In the genomic region with DNA sequence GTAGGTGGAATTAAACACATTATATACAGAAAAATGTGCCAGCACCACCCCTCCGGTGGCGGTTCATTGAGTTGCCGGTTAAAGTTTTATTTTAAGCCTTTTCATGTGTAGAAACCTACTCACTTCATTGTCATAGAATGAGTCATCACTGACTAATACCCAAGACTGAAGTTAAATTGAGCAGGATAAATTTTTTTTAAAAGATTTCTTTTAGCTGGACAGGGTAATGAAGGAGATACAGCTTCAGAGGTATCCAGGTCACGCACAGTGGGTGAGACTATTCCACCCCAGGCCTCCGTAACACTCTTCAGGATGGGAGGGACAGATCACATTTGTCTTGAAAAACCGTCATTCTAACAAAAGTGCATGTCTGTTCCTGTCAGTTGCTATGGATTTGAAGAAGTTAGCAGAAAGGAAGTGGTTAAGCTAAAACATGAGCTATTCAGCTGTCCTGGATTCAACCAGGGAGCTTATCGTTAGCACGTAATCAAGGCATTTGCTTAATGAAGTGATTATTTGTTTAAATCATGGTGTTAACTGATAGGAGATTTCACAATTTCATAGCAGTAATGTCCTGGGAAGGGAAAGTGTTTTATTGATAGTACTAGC, we compare ENCODE assay signal across 1 cellular context.
TF ChIP-seq lines count a peak whose summit lies in the region.

No MANE protein-coding gene starts in this region.

TF ChIP-seq in GM12878, 131 proteins besides CTCF, POLR2A, EP300 and RAD21 (continues in another document):
- TF ChIP-seq EGR1 (IDR thresholded peaks at IDR 0.05; ENCODE audit: borderline replicate concordance in 1 of 2, low read depth in 2 of 2, low read length in 2 of 2), result no peak
- peak; percentile 52; the same call in 1 of the 2 replicates for TF ChIP-seq BMI1 (IDR thresholded peaks at IDR 0.05; ENCODE audit: borderline replicate concordance)
- TF ChIP-seq HCFC1 (IDR thresholded peaks at IDR 0.05; ENCODE audit: low read length), result no peak
- no peak for TF ChIP-seq SUZ12 (IDR thresholded peaks at IDR 0.05; ENCODE audit: unreplicated experiment)
- no peak for TF ChIP-seq KDM1A (IDR thresholded peaks at IDR 0.05; ENCODE audit: borderline replicate concordance)
- no peak for TF ChIP-seq ZZZ3 (IDR thresholded peaks at IDR 0.05; ENCODE audit: control insufficient read depth, insufficient read length, low read depth)
- TF ChIP-seq MTA2 (IDR thresholded peaks at IDR 0.05; ENCODE audit: low read depth), result peak; percentile 85
- TF ChIP-seq ASH2L (IDR thresholded peaks at IDR 0.05; ENCODE audit: borderline replicate concordance, low read depth), result no peak
- TF ChIP-seq RELB (IDR thresholded peaks at IDR 0.05; ENCODE audit: low read depth), result peak; percentile 63; the same call in 1 of the 2 replicates
- TF ChIP-seq SUPT20H (IDR thresholded peaks at IDR 0.05; ENCODE audit: borderline replicate concordance, control insufficient read depth, low read depth, low read length), result no peak
- TF ChIP-seq BACH1 (IDR thresholded peaks at IDR 0.05; ENCODE audit: borderline replicate concordance), result no peak
- peak; percentile 77 for TF ChIP-seq SREBF1 (IDR thresholded peaks at IDR 0.05; ENCODE audit: low read length)
- no peak for TF ChIP-seq STAT1 (conservative IDR thresholded peaks at IDR 0.05)
- TF ChIP-seq, protein P1, sequence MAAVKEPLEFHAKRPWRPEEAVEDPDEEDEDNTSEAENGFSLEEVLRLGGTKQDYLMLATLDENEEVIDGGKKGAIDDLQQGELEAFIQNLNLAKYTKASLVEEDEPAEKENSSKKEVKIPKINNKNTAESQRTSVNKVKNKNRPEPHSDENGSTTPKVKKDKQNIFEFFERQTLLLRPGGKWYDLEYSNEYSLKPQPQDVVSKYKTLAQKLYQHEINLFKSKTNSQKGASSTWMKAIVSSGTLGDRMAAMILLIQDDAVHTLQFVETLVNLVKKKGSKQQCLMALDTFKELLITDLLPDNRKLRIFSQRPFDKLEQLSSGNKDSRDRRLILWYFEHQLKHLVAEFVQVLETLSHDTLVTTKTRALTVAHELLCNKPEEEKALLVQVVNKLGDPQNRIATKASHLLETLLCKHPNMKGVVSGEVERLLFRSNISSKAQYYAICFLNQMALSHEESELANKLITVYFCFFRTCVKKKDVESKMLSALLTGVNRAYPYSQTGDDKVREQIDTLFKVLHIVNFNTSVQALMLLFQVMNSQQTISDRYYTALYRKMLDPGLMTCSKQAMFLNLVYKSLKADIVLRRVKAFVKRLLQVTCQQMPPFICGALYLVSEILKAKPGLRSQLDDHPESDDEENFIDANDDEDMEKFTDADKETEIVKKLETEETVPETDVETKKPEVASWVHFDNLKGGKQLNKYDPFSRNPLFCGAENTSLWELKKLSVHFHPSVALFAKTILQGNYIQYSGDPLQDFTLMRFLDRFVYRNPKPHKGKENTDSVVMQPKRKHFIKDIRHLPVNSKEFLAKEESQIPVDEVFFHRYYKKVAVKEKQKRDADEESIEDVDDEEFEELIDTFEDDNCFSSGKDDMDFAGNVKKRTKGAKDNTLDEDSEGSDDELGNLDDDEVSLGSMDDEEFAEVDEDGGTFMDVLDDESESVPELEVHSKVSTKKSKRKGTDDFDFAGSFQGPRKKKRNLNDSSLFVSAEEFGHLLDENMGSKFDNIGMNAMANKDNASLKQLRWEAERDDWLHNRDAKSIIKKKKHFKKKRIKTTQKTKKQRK (IDR thresholded peaks at IDR 0.05; ENCODE audit: low read depth, low read length), result no peak
- TF ChIP-seq ZNF274 (IDR thresholded peaks at IDR 0.05; ENCODE audit: insufficient read depth, insufficient read length), result no peak
- no peak for TF ChIP-seq CUX1 (IDR thresholded peaks at IDR 0.05; ENCODE audit: insufficient replicate concordance, low read depth, low read length)
- TF ChIP-seq, protein P2, sequence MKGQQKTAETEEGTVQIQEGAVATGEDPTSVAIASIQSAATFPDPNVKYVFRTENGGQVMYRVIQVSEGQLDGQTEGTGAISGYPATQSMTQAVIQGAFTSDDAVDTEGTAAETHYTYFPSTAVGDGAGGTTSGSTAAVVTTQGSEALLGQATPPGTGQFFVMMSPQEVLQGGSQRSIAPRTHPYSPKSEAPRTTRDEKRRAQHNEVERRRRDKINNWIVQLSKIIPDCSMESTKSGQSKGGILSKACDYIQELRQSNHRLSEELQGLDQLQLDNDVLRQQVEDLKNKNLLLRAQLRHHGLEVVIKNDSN (IDR thresholded peaks at IDR 0.05; ENCODE audit: borderline replicate concordance, extremely low read length, insufficient read depth, low read depth, low read length), result no peak
- TF ChIP-seq TBL1XR1 (IDR thresholded peaks at IDR 0.05; ENCODE audit: low read depth, low read length), result peak; percentile 67; the same call in 1 of the 2 replicates
- TF ChIP-seq CBX3 (IDR thresholded peaks at IDR 0.05; ENCODE audit: borderline replicate concordance, low read depth), result no peak
- TF ChIP-seq POU2F2 (IDR thresholded peaks at IDR 0.05; ENCODE audit: borderline replicate concordance, low read depth, low read length), result peak; percentile 51; the same call in 1 of the 3 replicates
- TF ChIP-seq MYC (IDR thresholded peaks at IDR 0.05; ENCODE audit: insufficient read depth, insufficient read length, insufficient replicate concordance, low read length, severe bottlenecking), result no peak
- peak; percentile 91 for TF ChIP-seq RUNX3 (IDR thresholded peaks at IDR 0.05; ENCODE audit: low read length)
- no peak for TF ChIP-seq E2F4 (IDR thresholded peaks at IDR 0.05; ENCODE audit: low read depth, low read length)
- no peak for TF ChIP-seq RBBP5 (conservative IDR thresholded peaks at IDR 0.05)
- TF ChIP-seq CBFB (IDR thresholded peaks at IDR 0.05; ENCODE audit: low read depth), result peak; percentile 12; the same call in 1 of the 2 replicates
- TF ChIP-seq ZNF384 (IDR thresholded peaks at IDR 0.05; ENCODE audit: borderline replicate concordance, low read depth, low read length), result no peak; the same call in 1 of the 2 replicates
- TF ChIP-seq YBX1 (IDR thresholded peaks at IDR 0.05), result no peak
- no peak for TF ChIP-seq SIN3A (IDR thresholded peaks at IDR 0.05; ENCODE audit: low read depth, low read length)
- 0 out of 2 replicates have a peak, but pooled peaks have one; percentile 19 for TF ChIP-seq REST (IDR thresholded peaks at IDR 0.05; ENCODE audit: low read depth, low read length)
- TF ChIP-seq TCF12 (IDR thresholded peaks at IDR 0.05; ENCODE audit: low read depth, low read length), result peak; percentile 28; the same call in 1 of the 2 replicates
- TF ChIP-seq IRF4 (IDR thresholded peaks at IDR 0.05; ENCODE audit: low read depth, low read length), result peak; percentile 75; the same call in 1 of the 2 replicates
- no peak for TF ChIP-seq SMAD1 (IDR thresholded peaks at IDR 0.05; ENCODE audit: low read depth, partially characterized antibody)
- TF ChIP-seq, protein P3, sequence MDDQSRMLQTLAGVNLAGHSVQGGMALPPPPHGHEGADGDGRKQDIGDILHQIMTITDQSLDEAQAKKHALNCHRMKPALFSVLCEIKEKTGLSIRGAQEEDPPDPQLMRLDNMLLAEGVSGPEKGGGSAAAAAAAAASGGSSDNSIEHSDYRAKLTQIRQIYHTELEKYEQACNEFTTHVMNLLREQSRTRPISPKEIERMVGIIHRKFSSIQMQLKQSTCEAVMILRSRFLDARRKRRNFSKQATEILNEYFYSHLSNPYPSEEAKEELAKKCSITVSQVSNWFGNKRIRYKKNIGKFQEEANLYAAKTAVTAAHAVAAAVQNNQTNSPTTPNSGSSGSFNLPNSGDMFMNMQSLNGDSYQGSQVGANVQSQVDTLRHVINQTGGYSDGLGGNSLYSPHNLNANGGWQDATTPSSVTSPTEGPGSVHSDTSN (IDR thresholded peaks at IDR 0.05; ENCODE audit: insufficient replicate concordance, low read depth, low read length), result no peak
- no peak for TF ChIP-seq WRNIP1 (IDR thresholded peaks at IDR 0.05; ENCODE audit: borderline replicate concordance, low read depth, low read length)
- TF ChIP-seq ZSCAN29 (IDR thresholded peaks at IDR 0.05), result no peak
- peak in 1 of 2 experiments; percentile 30; a peak in 1 of 4 replicates for TF ChIP-seq ETV6 (conservative IDR thresholded peaks at IDR 0.05 in 1 of 2, IDR thresholded peaks at IDR 0.05 in 1 of 2; ENCODE audit: borderline replicate concordance in 1 of 2, low read depth in 1 of 2)
- TF ChIP-seq SMC3 (IDR thresholded peaks at IDR 0.05; ENCODE audit: borderline replicate concordance, low read length), result no peak; the same call in 1 of the 2 replicates
- TF ChIP-seq NR2C2 (IDR thresholded peaks at IDR 0.05; ENCODE audit: borderline replicate concordance, control insufficient read depth, insufficient read length, low read depth), result no peak
- peak; percentile 76 for TF ChIP-seq PML (IDR thresholded peaks at IDR 0.05; ENCODE audit: low read length)
- TF ChIP-seq EED (IDR thresholded peaks at IDR 0.05; ENCODE audit: low read depth), result peak; percentile 63
- peak; percentile 88 for TF ChIP-seq MTA3 (IDR thresholded peaks at IDR 0.05; ENCODE audit: borderline replicate concordance, low read length)
- TF ChIP-seq TARDBP (IDR thresholded peaks at IDR 0.05; ENCODE audit: borderline replicate concordance), result no peak
- no peak; the same call in none of the 2 replicates for TF ChIP-seq GATAD2B (conservative IDR thresholded peaks at IDR 0.05; ENCODE audit: low read depth)
- no peak for TF ChIP-seq ZNF24 (IDR thresholded peaks at IDR 0.05)
- no peak for TF ChIP-seq SMARCA5 (IDR thresholded peaks at IDR 0.05)
- no peak for TF ChIP-seq NR2C1 (IDR thresholded peaks at IDR 0.05)
